Comparison of ENCODE assay signal across 20 cellular contexts in genomic region chr11:86157797-86158378, GRCh38.
A peak's percentile ranks its signal among the peaks of the same experiment; 100 is the strongest.
DNase-seq lines count a peak whose midpoint lies in the region; FAIRE-seq and TF ChIP-seq lines count a peak whose summit lies in the region.
"Had no signal": no experiment of that assay in that cellular context is flagged by ENCODE, and none has a peak within 500 bp of the region (broad histone marks: within the 10 kb centered on the region; RNA-seq: fewer than 3 reads in every experiment).

No MANE protein-coding gene starts in this region.

- TF ChIP-seq CTCF in mammary epithelial cell (conservative IDR thresholded peaks at IDR 0.05 in 1 of 2, IDR thresholded peaks at IDR 0.05 in 1 of 2; ENCODE audit: extremely low read depth in 1 of 2, insufficient read depth in 1 of 2, low read depth in 1 of 2, low read length in 2 of 2) (no peak), breast epithelium (IDR thresholded peaks at IDR 0.05) (no peak), astrocyte (IDR thresholded peaks at IDR 0.05; ENCODE audit: insufficient read depth, low read depth, low read length) (no peak), neural progenitor cell (IDR thresholded peaks at IDR 0.05) (no peak)

- dilution Hi-C loops in mammary epithelial cell (cut with HindIII; ENCODE audit: low sequenced_read_pairs), result no loop called here

- H3K4me1 ChIP-seq in mammary epithelial cell (ENCODE audit: insufficient read depth, low read length) (peaks cover 55% of the 10 kb centered on the region), breast epithelium (peaks cover 4 to 5% of the 10 kb centered on the region in 2 donors), astrocyte (ENCODE audit: insufficient read depth, low read length) (peaks cover 9% of the 10 kb centered on the region), neural progenitor cell (no peaks in the 10 kb centered on the region)

- H3K36me3 ChIP-seq in mammary epithelial cell (ENCODE audit: insufficient read depth, low read length) (no peaks in the 10 kb centered on the region), breast epithelium (no peaks in the 10 kb centered on the region), astrocyte (ENCODE audit: insufficient read depth, low read length) (no peaks in the 10 kb centered on the region), neural progenitor cell (no peaks in the 10 kb centered on the region)
- H3K36me3 ChIP-seq: BE2C, Peyer's patch had no signal

- DNase-seq in mammary epithelial cell (no peak), breast epithelium (ENCODE audit: low spot score in 2 of 2) (no peak), astrocyte (ENCODE audit: low read depth) (no peak), neural progenitor cell (ENCODE audit: low spot score) (no peak), DMS153 treated with DMSO at 0.1 percent for 48 hours (lab: John Stamatoyannopoulos, UW; ENCODE audit: unreplicated experiment) (no peak), HTR-8/SVneo (ENCODE audit: insufficient read length, low spot score) (no peak)
- no peak for DNase-seq in stimulated activated naive CD4-positive, alpha-beta T cell treated with Interleukin-2 at 50 U/mL for 16 hours (lab: John Stamatoyannopoulos, UW)
- DNase-seq: BE2C; CD4-positive, alpha-beta T cell; DMS153; GF-D8; H7; HFFc6; Kasumi-1; NCI-H1105; NCI-H1694; NCI-H2081 treated with DMSO at 0.1 percent for 48 hours; NCI-H446 treated with DMSO at 0.1 percent for 48 hours; Peyer's patch had no signal

- H3K36me3 Mint-ChIP-seq in astrocyte (ENCODE audit: low read depth, unreplicated experiment), result peaks cover 5% of the 10 kb centered on the region
- no peaks in the 10 kb centered on the region for H3K36me3 Mint-ChIP-seq in neural progenitor cell

- H3K4me3 Mint-ChIP-seq in astrocyte (ENCODE audit: unreplicated experiment) (no peak overlapping the region), neural progenitor cell (no peak overlapping the region)
- H3K4me3 Mint-ChIP-seq: CD4-positive, alpha-beta T cell; HFFc6 had no signal

- H3K27me3 Mint-ChIP-seq in astrocyte (ENCODE audit: low read depth, unreplicated experiment) (peaks cover 4% of the 10 kb centered on the region), neural progenitor cell (ENCODE audit: insufficient read depth, low read depth) (peaks cover 5% of the 10 kb centered on the region)
- H3K27me3 Mint-ChIP-seq: CD4-positive, alpha-beta T cell had no signal

- 81% methylated on average over 2 of the region's 2 CpGs for WGBS in mammary epithelial cell (ENCODE audit: low coverage, missing lambda C conversion rate)

- FAIRE-seq in astrocyte (lab: Jason Lieb, UNC) (no peak), HTR-8/SVneo (lab: Jason Lieb, UNC) (no peak)
- FAIRE-seq: GM19239 had no signal

- CTCF ChIA-PET in mammary epithelial cell (lab: Charles Lee; ENCODE audit: low non-redundant PET), result no interaction called here

- BruUV-seq in mammary epithelial cell (replicated peaks; lab: Mats Ljungman, UMichigan), result no TSS peak

- H3K9ac ChIP-seq in mammary epithelial cell (ENCODE audit: insufficient read depth, low read length) (no peak overlapping the region), astrocyte (ENCODE audit: low read length) (no peak overlapping the region), neural progenitor cell (no peak overlapping the region)

- peak overlapping the region; percentile 18 for H2AFZ ChIP-seq in mammary epithelial cell (ENCODE audit: low read depth, low read length)
- H2AFZ ChIP-seq in astrocyte (ENCODE audit: low read depth, low read length), result peak overlapping the region; percentile 18
- peak overlapping the region; percentile 37 for H2AFZ ChIP-seq in neural progenitor cell (replicated peaks)

- no peak for TF ChIP-seq POLR2A in breast epithelium (IDR thresholded peaks at IDR 0.05)

- H3K79me2 ChIP-seq in mammary epithelial cell (ENCODE audit: insufficient read depth, low read length) (no peaks in the 10 kb centered on the region), astrocyte (ENCODE audit: insufficient read depth, low read length) (no peaks in the 10 kb centered on the region), neural progenitor cell (ENCODE audit: low read depth) (no peaks in the 10 kb centered on the region)

- H4K20me1 ChIP-seq in mammary epithelial cell (ENCODE audit: insufficient read depth, low read length) (no peaks in the 10 kb centered on the region), astrocyte (ENCODE audit: insufficient read depth, low read length) (no peaks in the 10 kb centered on the region), neural progenitor cell (ENCODE audit: low read depth) (no peaks in the 10 kb centered on the region)

- H3K27me3 ChIP-seq in mammary epithelial cell (ENCODE audit: insufficient read depth, low read length), result no peaks in the 10 kb centered on the region
- H3K27me3 ChIP-seq in breast epithelium, result no peaks in the 10 kb centered on the region
- no peaks in the 10 kb centered on the region for H3K27me3 ChIP-seq in astrocyte (ENCODE audit: insufficient read depth, low read length)
- no peaks in the 10 kb centered on the region for H3K27me3 ChIP-seq in neural progenitor cell
- H3K27me3 ChIP-seq: BE2C, Peyer's patch had no signal

- intact Hi-C loops in mammary epithelial cell (cut with micrococcal nuclease) (no loop called here), breast epithelium (cut with DNase I; ENCODE audit: low total_unique reads) (no loop called here)

- no peaks in the 10 kb centered on the region for H3F3A ChIP-seq in neural progenitor cell (ENCODE audit: low read depth)

- H3K27ac ChIP-seq in mammary epithelial cell (ENCODE audit: insufficient read depth, low read depth, low read length) (no peak overlapping the region), breast epithelium (peak overlapping the region in 1 of 2 donors; percentile 36), astrocyte (ENCODE audit: low read depth, low read length) (no peak overlapping the region), neural progenitor cell (no peak overlapping the region)
- H3K27ac ChIP-seq: Peyer's patch had no signal

- no peak overlapping the region for H3K4me2 ChIP-seq in mammary epithelial cell (ENCODE audit: insufficient read depth, low read depth, low read length)
- no peak overlapping the region for H3K4me2 ChIP-seq in astrocyte (ENCODE audit: low read length)
- no peak overlapping the region for H3K4me2 ChIP-seq in neural progenitor cell

- H3K9me3 ChIP-seq in mammary epithelial cell (replicated peaks; ENCODE audit: insufficient read depth, low read length), result no peaks in the 10 kb centered on the region
- H3K9me3 ChIP-seq in breast epithelium, result no peaks in the 10 kb centered on the region
- no peaks in the 10 kb centered on the region for H3K9me3 ChIP-seq in astrocyte (ENCODE audit: insufficient read depth, low read depth, low read length)
- H3K9me3 ChIP-seq in neural progenitor cell (ENCODE audit: low read depth), result no peaks in the 10 kb centered on the region
- H3K9me3 ChIP-seq: BE2C, Peyer's patch had no signal

- peaks cover 12% of the 10 kb centered on the region for H3K4me1 Mint-ChIP-seq in astrocyte (ENCODE audit: low read depth, unreplicated experiment)
- H3K4me1 Mint-ChIP-seq in neural progenitor cell, result no peaks in the 10 kb centered on the region

- H3K9me3 Mint-ChIP-seq in astrocyte (ENCODE audit: unreplicated experiment) (no peaks in the 10 kb centered on the region), neural progenitor cell (no peaks in the 10 kb centered on the region)
- H3K9me3 Mint-ChIP-seq: CD4-positive, alpha-beta T cell; HFFc6 had no signal

- in situ Hi-C loops in mammary epithelial cell (cut with MboI; ENCODE audit: low sequenced_read_pairs in 2 of 2), result no loop called here

- H3K27ac Mint-ChIP-seq in astrocyte (ENCODE audit: unreplicated experiment) (peak overlapping the region; percentile 34), neural progenitor cell (no peak overlapping the region)
- H3K27ac Mint-ChIP-seq: CD4-positive, alpha-beta T cell; HFFc6 had no signal

- H3K4me3 ChIP-seq in mammary epithelial cell (replicated peaks in 1 of 3; ENCODE audit: insufficient read depth in 1 of 3, low read depth in 2 of 3, low read length in 3 of 3) (no peak overlapping the region), breast epithelium (no peak overlapping the region), astrocyte (ENCODE audit: insufficient read depth, low read depth, low read length) (no peak overlapping the region), neural progenitor cell (no peak overlapping the region)
- H3K4me3 ChIP-seq: Peyer's patch had no signal
